10 cellular contexts compared by ENCODE assay signal in the genomic region with DNA sequence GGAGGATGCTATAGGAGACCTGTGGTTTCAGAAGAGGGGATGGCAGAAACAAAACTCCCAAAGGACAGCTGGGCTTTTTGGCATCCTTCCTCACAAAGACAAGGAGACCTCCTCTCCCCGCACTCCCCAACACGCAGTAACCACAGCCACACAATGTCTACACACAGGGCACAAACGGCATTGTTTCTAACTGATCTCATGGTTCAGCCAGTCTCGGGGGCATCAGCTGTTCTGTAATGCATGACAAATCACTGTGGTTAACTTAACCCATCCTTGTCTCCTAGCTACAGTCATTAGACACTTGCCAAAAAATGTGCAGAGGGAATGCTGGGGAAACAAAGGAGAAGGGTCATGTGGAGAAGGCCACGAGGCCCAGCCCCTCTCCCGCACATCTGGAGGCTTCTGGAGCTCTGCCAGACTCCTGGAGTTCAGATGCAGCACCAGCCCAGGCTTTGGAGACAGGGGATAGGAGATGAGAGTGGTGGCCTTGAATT. TPM values are rescaled to one million over a fixed set of nuclear protein-coding genes. Genes with fewer than 3 reads are reported as not detected.
DNase-seq lines count a peak whose midpoint lies in the region; ATAC-seq lines count a peak whose summit lies in the region.
"Had no signal": no experiment of that assay in that cellular context is flagged by ENCODE, and none has a peak within 500 bp of the region (broad histone marks: within the 10 kb centered on the region; RNA-seq: fewer than 3 reads in every experiment).

No MANE protein-coding gene starts in this region.

- peak overlapping the region; percentile 67 for H3K27ac ChIP-seq in CD8-positive, alpha-beta memory T cell (ENCODE audit: low read depth, low read length)
- H3K27ac ChIP-seq in cingulate gyrus (ENCODE audit: low read depth, low read length): peak overlapping the region; percentile 97

- no peaks in the 10 kb centered on the region for H3K9me3 Mint-ChIP-seq in CD8-positive, alpha-beta memory T cell

- ATAC-seq in GM18870 (IDR thresholded peaks at IDR 0.05; ENCODE audit: unreplicated experiment): no peak
- ATAC-seq in HG02571 (IDR thresholded peaks at IDR 0.05; ENCODE audit: unreplicated experiment): no peak
- no peak for ATAC-seq in HG03469 (IDR thresholded peaks at IDR 0.05; ENCODE audit: unreplicated experiment)
- ATAC-seq: activated CD4-positive, CD25-positive, alpha-beta regulatory T cell treated with anti-CD3 and anti-CD28 coated beads, Interleukin-2, amount 50 U/mL, for 24 hours had no signal

- H3K4me1 Mint-ChIP-seq in CD8-positive, alpha-beta memory T cell: no peaks in the 10 kb centered on the region

- no peak overlapping the region for H3K27ac Mint-ChIP-seq in CD8-positive, alpha-beta memory T cell

- peaks cover 4 to 5% of the 10 kb centered on the region in 2 donors for H3K27me3 Mint-ChIP-seq in CD8-positive, alpha-beta memory T cell

- H3K4me1 ChIP-seq in CD8-positive, alpha-beta memory T cell (ENCODE audit: insufficient read depth, low read length): no peaks in the 10 kb centered on the region

- no peak overlapping the region for H3K4me3 ChIP-seq in CD8-positive, alpha-beta memory T cell (ENCODE audit: low read length)

- H3K4me3 Mint-ChIP-seq in CD8-positive, alpha-beta memory T cell: no peak overlapping the region

- no peaks in the 10 kb centered on the region for H3K9me3 ChIP-seq in CD8-positive, alpha-beta memory T cell (ENCODE audit: low read length)

- no peaks in the 10 kb centered on the region for H3K27me3 ChIP-seq in CD8-positive, alpha-beta memory T cell (ENCODE audit: insufficient read depth, low read length, poor library complexity, severe bottlenecking)

- POLR2A ChIA-PET in CD8-positive, alpha-beta memory T cell (lab: Charles Lee): no interaction called here

- no peak for DNase-seq in CD8-positive, alpha-beta memory T cell
- DNase-seq in NCI-H1694 (lab: John Stamatoyannopoulos, UW) (peak; percentile 48), myocyte (ENCODE audit: low read depth) (peak; percentile 100), NOMO-1 treated with DMSO at 0.1 percent for 48 hours (lab: John Stamatoyannopoulos, UW; ENCODE audit: unreplicated experiment) (no peak)
- DNase-seq: H7 had no signal

- H3K36me3 ChIP-seq in CD8-positive, alpha-beta memory T cell (ENCODE audit: insufficient read depth, low read length): no peaks in the 10 kb centered on the region

- CTCF ChIA-PET in CD8-positive, alpha-beta memory T cell (lab: Charles Lee): interaction anchor here (1.8 kb wide), 1 partner anchor 106 kb away, joined by 7 read pairs; no protein-coding TSS in a partner anchor

- no peaks in the 10 kb centered on the region for H3K36me3 Mint-ChIP-seq in CD8-positive, alpha-beta memory T cell

RNA-seq across cellular contexts. Expression of gene ADAMTS14, which starts 7.6 kb away (rescaled TPM):
- total RNA-seq in CD8-positive, alpha-beta memory T cell: not detected
- polyA plus RNA-seq in CD8-positive, alpha-beta memory T cell: 0.06 TPM
- 7.1 and 7.5 TPM in 2 replicates for total RNA-seq in myocyte
- polyA plus RNA-seq in myocyte (2012): 15.1 TPM

Comparison
In these comparisons a context has a peak if more than half of its experiments do, and no peak if none do; other contexts are left out.
1. DNase-seq: peak in NCI-H1694 (single experiment) and myocyte (single experiment); none in CD8-positive, alpha-beta memory T cell (0 of 5) and NOMO-1 treated with DMSO at 0.1 percent for 48 hours (single experiment).